In genomic region chr22:35708453-35708852, GRCh38 we compare ENCODE assay signal across 21 cellular contexts. TPM values are rescaled to one million over a fixed set of nuclear protein-coding genes. Genes with fewer than 3 reads are reported as not detected.
DNase-seq lines count a peak whose midpoint lies in the region; ATAC-seq and TF ChIP-seq lines count a peak whose summit lies in the region.
"Had no signal": no experiment of that assay in that cellular context is flagged by ENCODE, and none has a peak within 500 bp of the region (broad histone marks: within the 10 kb centered on the region; RNA-seq: fewer than 3 reads in every experiment).

No MANE protein-coding gene starts in this region.

- ATAC-seq in Right ventricle myocardium inferior (peak; percentile 23), right cardiac atrium (no peak), left ventricle myocardium superior (peak; percentile 71), body of pancreas (no peak), HG02840 (IDR thresholded peaks at IDR 0.05; ENCODE audit: low FRiP score, unreplicated experiment) (no peak)

- WGBS in right cardiac atrium = 44% methylated on average over 7 of the region's 7 CpGs
- WGBS in body of pancreas, 2 donors = 38 to 62% methylated on average over 7 of the region's 7 CpGs

- no peak overlapping the region for H3K4me3 ChIP-seq in right cardiac atrium (ENCODE audit: low read length)
- no peak overlapping the region for H3K4me3 ChIP-seq in skeletal muscle cell (ENCODE audit: low read depth, low read length)
- no peak overlapping the region for H3K4me3 ChIP-seq in body of pancreas

- H3K9me3 ChIP-seq in right cardiac atrium (ENCODE audit: control insufficient read depth, low read length) (no peaks in the 10 kb centered on the region), body of pancreas (peaks cover 0 to 5% (median 0%) of the 10 kb centered on the region in 3 donors)

- H3K27me3 ChIP-seq in right cardiac atrium (ENCODE audit: control insufficient read depth, insufficient read depth) (no peaks in the 10 kb centered on the region), body of pancreas (no peaks in the 10 kb centered on the region)

- no peak for TF ChIP-seq POLR2A in body of pancreas (IDR thresholded peaks at IDR 0.05)

- DNase-seq in Right ventricle myocardium inferior (ENCODE audit: missing footprints) = no peak
- no peak for DNase-seq in right cardiac atrium
- DNase-seq in brain pericyte (ENCODE audit: low read depth, low spot score) = peak; percentile 64
- DNase-seq in left ventricle myocardium superior = no peak
- DNase-seq in skeletal muscle cell (ENCODE audit: low read depth) = peak; percentile 29
- DNase-seq in body of pancreas = no peak
- no peak for DNase-seq in DMS153 (lab: John Stamatoyannopoulos, UW)
- DNase-seq: 8988T, DMS79 treated with DMSO at 0.1 percent for 48 hours, H9, NCI-H1417 treated with DMSO at 0.1 percent for 48 hours, NCI-H1930, NCI-H510A, NCI-H774, SIG-M5 had no signal

- no peak for TF ChIP-seq CTCF in body of pancreas (IDR thresholded peaks at IDR 0.05)

- intact Hi-C loops in Right ventricle myocardium inferior (cut with DNase I) = no loop called here
- intact Hi-C loops in right cardiac atrium (cut with DNase I) = no loop called here
- intact Hi-C loops in left ventricle myocardium superior (cut with micrococcal nuclease) = no loop called here
- intact Hi-C loops in body of pancreas (cut with DNase I) = no loop called here

- H3K27ac ChIP-seq in right cardiac atrium (ENCODE audit: low read length) = no peak overlapping the region
- H3K27ac ChIP-seq in body of pancreas = no peak overlapping the region
- H3K27ac ChIP-seq: KMS-11 had no signal

- H3K4me1 ChIP-seq in right cardiac atrium (ENCODE audit: control insufficient read depth, insufficient read depth, low read length) = no peaks in the 10 kb centered on the region
- no peaks in the 10 kb centered on the region for H3K4me1 ChIP-seq in body of pancreas

- H3K36me3 ChIP-seq in body of pancreas (replicated peaks in 1 of 2; ENCODE audit: insufficient read depth in 1 of 2, low read depth in 2 of 2) = no peaks in the 10 kb centered on the region

RNA-seq across cellular contexts. Expression of gene APOL5, which starts 9.2 kb away (rescaled TPM):
- total RNA-seq in Right ventricle myocardium inferior = not detected
- total RNA-seq in right cardiac atrium = not detected
- 0.14 TPM for polyA plus RNA-seq in right cardiac atrium
- total RNA-seq in left ventricle myocardium superior = not detected
- total RNA-seq in body of pancreas = not detected
- total RNA-seq: H9, HT-29, M059J, RPMI7951 had no signal
- polyA plus RNA-seq: CD14-positive monocyte had no signal

Comparison
In these comparisons a context has a peak if more than half of its experiments do, and no peak if none do; other contexts are left out.
1. ATAC-seq: peak in Right ventricle myocardium inferior (single experiment) and left ventricle myocardium superior (single experiment); none in right cardiac atrium (0 of 2), body of pancreas (single experiment) and HG02840 (single experiment).
2. DNase-seq: peak in brain pericyte (single experiment) and skeletal muscle cell (single experiment); none in Right ventricle myocardium inferior (single experiment), right cardiac atrium (0 of 3), left ventricle myocardium superior (single experiment), body of pancreas (0 of 4) and DMS153 (single experiment).